ENCODE assay signal across 2 cellular contexts in the genomic region with DNA sequence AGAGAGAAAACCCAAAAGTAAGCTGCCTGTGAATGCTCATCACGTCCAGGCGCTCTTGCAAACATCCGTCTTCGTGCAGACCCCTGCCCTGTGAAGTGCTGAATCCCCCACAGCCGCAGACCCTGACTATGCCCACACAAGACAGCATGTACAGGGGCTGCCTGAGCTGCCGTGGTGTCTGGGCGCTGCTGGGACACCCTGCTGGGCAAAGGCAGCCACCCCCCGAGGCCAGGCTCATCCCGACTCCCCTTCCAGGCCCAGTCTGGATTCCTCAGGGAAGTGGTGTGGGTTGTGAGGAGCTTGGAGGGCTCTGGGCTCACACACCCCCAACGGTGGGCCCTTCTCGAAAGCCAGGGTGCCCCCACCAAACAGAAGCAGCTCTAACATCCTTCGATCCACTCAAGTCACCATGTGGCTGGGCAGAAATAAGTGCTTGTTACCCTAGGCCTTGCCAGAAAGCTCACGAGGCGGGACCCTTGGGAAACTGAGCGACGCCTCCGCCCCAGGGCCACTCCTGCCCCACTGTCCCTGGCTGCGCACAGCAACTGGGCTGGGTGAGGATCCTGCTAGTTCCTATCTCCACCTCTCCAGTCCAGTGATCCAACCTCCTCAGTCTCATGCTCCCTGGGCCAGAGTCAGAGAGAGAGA.
TF ChIP-seq lines count a peak whose summit lies in the region.

No MANE protein-coding gene starts in this region.

TF ChIP-seq in SK-N-SH, 30 proteins besides CTCF, POLR2A, EP300 and RAD21:
- TF ChIP-seq NFIC (IDR thresholded peaks at IDR 0.05; ENCODE audit: borderline replicate concordance) (no peak), RFX5 (IDR thresholded peaks at IDR 0.05; ENCODE audit: low read length) (no peak)
- TF ChIP-seq, protein P1, sequence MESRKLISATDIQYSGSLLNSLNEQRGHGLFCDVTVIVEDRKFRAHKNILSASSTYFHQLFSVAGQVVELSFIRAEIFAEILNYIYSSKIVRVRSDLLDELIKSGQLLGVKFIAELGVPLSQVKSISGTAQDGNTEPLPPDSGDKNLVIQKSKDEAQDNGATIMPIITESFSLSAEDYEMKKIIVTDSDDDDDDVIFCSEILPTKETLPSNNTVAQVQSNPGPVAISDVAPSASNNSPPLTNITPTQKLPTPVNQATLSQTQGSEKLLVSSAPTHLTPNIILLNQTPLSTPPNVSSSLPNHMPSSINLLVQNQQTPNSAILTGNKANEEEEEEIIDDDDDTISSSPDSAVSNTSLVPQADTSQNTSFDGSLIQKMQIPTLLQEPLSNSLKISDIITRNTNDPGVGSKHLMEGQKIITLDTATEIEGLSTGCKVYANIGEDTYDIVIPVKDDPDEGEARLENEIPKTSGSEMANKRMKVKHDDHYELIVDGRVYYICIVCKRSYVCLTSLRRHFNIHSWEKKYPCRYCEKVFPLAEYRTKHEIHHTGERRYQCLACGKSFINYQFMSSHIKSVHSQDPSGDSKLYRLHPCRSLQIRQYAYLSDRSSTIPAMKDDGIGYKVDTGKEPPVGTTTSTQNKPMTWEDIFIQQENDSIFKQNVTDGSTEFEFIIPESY (IDR thresholded peaks at IDR 0.05; ENCODE audit: borderline replicate concordance, low read depth), result no peak

TF ChIP-seq in SK-N-SH treated with all-trans-retinoic acid at 6 μM for 48 hours, 23 proteins besides CTCF, POLR2A, EP300 and RAD21:
- no peak for TF ChIP-seq OSR1 (CRISPR knock-in tag; IDR thresholded peaks at IDR 0.05)
- TF ChIP-seq, protein P2, sequence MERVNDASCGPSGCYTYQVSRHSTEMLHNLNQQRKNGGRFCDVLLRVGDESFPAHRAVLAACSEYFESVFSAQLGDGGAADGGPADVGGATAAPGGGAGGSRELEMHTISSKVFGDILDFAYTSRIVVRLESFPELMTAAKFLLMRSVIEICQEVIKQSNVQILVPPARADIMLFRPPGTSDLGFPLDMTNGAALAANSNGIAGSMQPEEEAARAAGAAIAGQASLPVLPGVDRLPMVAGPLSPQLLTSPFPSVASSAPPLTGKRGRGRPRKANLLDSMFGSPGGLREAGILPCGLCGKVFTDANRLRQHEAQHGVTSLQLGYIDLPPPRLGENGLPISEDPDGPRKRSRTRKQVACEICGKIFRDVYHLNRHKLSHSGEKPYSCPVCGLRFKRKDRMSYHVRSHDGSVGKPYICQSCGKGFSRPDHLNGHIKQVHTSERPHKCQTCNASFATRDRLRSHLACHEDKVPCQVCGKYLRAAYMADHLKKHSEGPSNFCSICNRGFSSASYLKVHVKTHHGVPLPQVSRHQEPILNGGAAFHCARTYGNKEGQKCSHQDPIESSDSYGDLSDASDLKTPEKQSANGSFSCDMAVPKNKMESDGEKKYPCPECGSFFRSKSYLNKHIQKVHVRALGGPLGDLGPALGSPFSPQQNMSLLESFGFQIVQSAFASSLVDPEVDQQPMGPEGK (CRISPR knock-in tag; IDR thresholded peaks at IDR 0.05; ENCODE audit: borderline replicate concordance), result no peak
